ENCODE assay signal across 13 cellular contexts in genomic region chr14:103398427-103399195, GRCh38. TPM values are rescaled to one million over a fixed set of nuclear protein-coding genes. Genes with fewer than 3 reads are reported as not detected.
DNase-seq lines count a peak whose midpoint lies in the region; ATAC-seq and TF ChIP-seq lines count a peak whose summit lies in the region.
"Had no signal": no experiment of that assay in that cellular context is flagged by ENCODE, and none has a peak within 500 bp of the region (broad histone marks: within the 10 kb centered on the region; RNA-seq: fewer than 3 reads in every experiment).

No MANE protein-coding gene starts in this region.

- peak; percentile 40 for DNase-seq in AG10803 (ENCODE audit: low read depth)
- DNase-seq in M059J (ENCODE audit: low read depth): peak; percentile 59
- no peak for DNase-seq in endodermal cell
- no peak for DNase-seq in mucosa of descending colon
- DNase-seq in activated T-helper 2 cell treated with anti-CD3 and anti-CD28 coated beads, Interferon-gamma antibody, Interleukin-2, Interleukin-4, amounts not matched to agents 10 μg/mL and 5 μg/mL and 100 μg/mL, durations not matched to agents 14 hours and 24 hours and 36 hours (ENCODE audit: low spot score): no peak
- no peak for DNase-seq in Ammon's horn (ENCODE audit: low spot score)
- DNase-seq in GM03348 (ENCODE audit: low spot score): no peak
- DNase-seq: activated CD8-positive, alpha-beta memory T cell treated with anti-CD3 and anti-CD28 coated beads, Interleukin-2, amount 50 U/mL, for 48 hours; C1 segment of cervical spinal cord; hippocampal formation; stimulated activated CD4-positive, alpha-beta T cell treated with anti-CD3 and anti-CD28 coated beads, Interleukin-15, amount 100 ng/mL, for 24 hours; T-helper 9 cell had no signal

- peak; percentile 32 for ATAC-seq in mucosa of descending colon
- no peak for ATAC-seq in HG03571 (IDR thresholded peaks at IDR 0.05; ENCODE audit: unreplicated experiment)

- H3K27ac ChIP-seq in endodermal cell (ENCODE audit: low read depth, low read length): no peak overlapping the region

- H3K27me3 ChIP-seq in endodermal cell (ENCODE audit: control insufficient read depth, insufficient read depth, low read length, poor library complexity, severe bottlenecking): no peaks in the 10 kb centered on the region

- H3K36me3 ChIP-seq in endodermal cell (ENCODE audit: control insufficient read depth, insufficient read depth, low read length) (no peaks in the 10 kb centered on the region), mucosa of descending colon (ENCODE audit: low read depth) (no peaks in the 10 kb centered on the region)

- peak overlapping the region; percentile 25 for H3K27ac Mint-ChIP-seq in endodermal cell
- no peak overlapping the region for H3K27ac Mint-ChIP-seq in activated T-helper 2 cell treated with anti-CD3 and anti-CD28 coated beads, Interferon-gamma antibody, Interleukin-2, Interleukin-4, amounts not matched to agents 10 μg/mL and 5 μg/mL and 100 μg/mL, durations not matched to agents 14 hours and 24 hours and 36 hours

- H3K4me3 ChIP-seq in AG10803 (ENCODE audit: low read length): no peak overlapping the region
- H3K4me3 ChIP-seq in endodermal cell (ENCODE audit: low read length): no peak overlapping the region
- no peak overlapping the region for H3K4me3 ChIP-seq in mucosa of descending colon

- H3K9ac ChIP-seq in endodermal cell (ENCODE audit: extremely low read depth, low read length, poor library complexity, severe bottlenecking): no peak overlapping the region

- H3K4me3 Mint-ChIP-seq in endodermal cell: no peak overlapping the region
- no peak overlapping the region for H3K4me3 Mint-ChIP-seq in activated T-helper 2 cell treated with anti-CD3 and anti-CD28 coated beads, Interferon-gamma antibody, Interleukin-2, Interleukin-4, amounts not matched to agents 10 μg/mL and 5 μg/mL and 100 μg/mL, durations not matched to agents 14 hours and 24 hours and 36 hours (ENCODE audit: low read depth)

- H3K36me3 Mint-ChIP-seq in endodermal cell (ENCODE audit: low read depth): no peaks in the 10 kb centered on the region
- peaks cover 4% of the 10 kb centered on the region for H3K36me3 Mint-ChIP-seq in activated T-helper 2 cell treated with anti-CD3 and anti-CD28 coated beads, Interferon-gamma antibody, Interleukin-2, Interleukin-4, amounts not matched to agents 10 μg/mL and 5 μg/mL and 100 μg/mL, durations not matched to agents 14 hours and 24 hours and 36 hours (ENCODE audit: low read depth)

- peaks cover 3% of the 10 kb centered on the region for H3K4me1 ChIP-seq in endodermal cell (ENCODE audit: control insufficient read depth, insufficient read depth, low read length)
- peaks cover 20% of the 10 kb centered on the region for H3K4me1 ChIP-seq in mucosa of descending colon (ENCODE audit: low read depth)

- no peak for TF ChIP-seq CTCF in AG10803 (conservative IDR thresholded peaks at IDR 0.05; ENCODE audit: low read length)
- TF ChIP-seq CTCF in endodermal cell (conservative IDR thresholded peaks at IDR 0.05): no peak
- no peak for TF ChIP-seq CTCF in mucosa of descending colon (IDR thresholded peaks at IDR 0.05)

- H3K9me3 ChIP-seq in endodermal cell (ENCODE audit: control insufficient read depth, low read length) (no peaks in the 10 kb centered on the region), mucosa of descending colon (no peaks in the 10 kb centered on the region)

- H3K9me3 Mint-ChIP-seq in endodermal cell: no peaks in the 10 kb centered on the region
- no peaks in the 10 kb centered on the region for H3K9me3 Mint-ChIP-seq in activated T-helper 2 cell treated with anti-CD3 and anti-CD28 coated beads, Interferon-gamma antibody, Interleukin-2, Interleukin-4, amounts not matched to agents 10 μg/mL and 5 μg/mL and 100 μg/mL, durations not matched to agents 14 hours and 24 hours and 36 hours

- H3K27me3 Mint-ChIP-seq in endodermal cell (ENCODE audit: insufficient read depth): no peaks in the 10 kb centered on the region
- H3K27me3 Mint-ChIP-seq in activated T-helper 2 cell treated with anti-CD3 and anti-CD28 coated beads, Interferon-gamma antibody, Interleukin-2, Interleukin-4, amounts not matched to agents 10 μg/mL and 5 μg/mL and 100 μg/mL, durations not matched to agents 14 hours and 24 hours and 36 hours (ENCODE audit: low read depth): no peaks in the 10 kb centered on the region

- H3K4me1 Mint-ChIP-seq in endodermal cell: peaks cover 37% of the 10 kb centered on the region
- H3K4me1 Mint-ChIP-seq in activated T-helper 2 cell treated with anti-CD3 and anti-CD28 coated beads, Interferon-gamma antibody, Interleukin-2, Interleukin-4, amounts not matched to agents 10 μg/mL and 5 μg/mL and 100 μg/mL, durations not matched to agents 14 hours and 24 hours and 36 hours (ENCODE audit: low read depth): peaks cover 60% of the 10 kb centered on the region

- intact Hi-C loops in mucosa of descending colon (cut with DNase I, micrococcal nuclease): no loop called here
- intact Hi-C loops in activated T-helper 2 cell treated with anti-CD3 and anti-CD28 coated beads, Interferon-gamma antibody, Interleukin-2, Interleukin-4, amounts not matched to agents 10 μg/mL and 5 μg/mL and 100 μg/mL, durations not matched to agents 14 hours and 24 hours and 36 hours (cut with micrococcal nuclease): no loop called here

- WGBS in endodermal cell (ENCODE audit: insufficient coverage in 1 of 2, insufficient read length in 1 of 2), 2 experiments: 92 to 94% methylated on average over 2 to 6 of the region's 7 CpGs

RNA-seq across cellular contexts. Expression of gene MARK3, which starts 13.4 kb away (rescaled TPM):
- total RNA-seq in M059J (2014; rRNA removed; shearing (Covaris generic)): 27.2 and 40.0 TPM in 2 replicates
- total RNA-seq in endodermal cell: 100 to 1,000 TPM in 1 of 2 donors, 10 to 100 TPM in 1; 95.8 to 106 TPM
- 73.3 TPM for polyA plus RNA-seq in endodermal cell (2013, experiment 1 of 2)
- 80.1 TPM for polyA plus RNA-seq in endodermal cell (2013, experiment 2 of 2)
- 10 to 100 TPM; 60.8 to 85.7 (median 66.8) TPM for total RNA-seq in mucosa of descending colon
- total RNA-seq in activated T-helper 2 cell treated with anti-CD3 and anti-CD28 coated beads, Interferon-gamma antibody, Interleukin-2, Interleukin-4, amounts not matched to agents 10 μg/mL and 5 μg/mL and 100 μg/mL, durations not matched to agents 14 hours and 24 hours and 36 hours: 81.4 and 84.1 TPM in 2 replicates

Comparison
In these comparisons a context has a peak if more than half of its experiments do, and no peak if none do; other contexts are left out.
1. DNase-seq: peak in AG10803 (single experiment) and M059J (single experiment); none in endodermal cell (single experiment), mucosa of descending colon (0 of 3), activated T-helper 2 cell treated with anti-CD3 and anti-CD28 coated beads, Interferon-gamma antibody, Interleukin-2, Interleukin-4, amounts not matched to agents 10 μg/mL and 5 μg/mL and 100 μg/mL, durations not matched to agents 14 hours and 24 hours and 36 hours (single experiment), Ammon's horn (single experiment) and GM03348 (single experiment).